ENCODE assay signal across 8 cellular contexts in the genomic region with DNA sequence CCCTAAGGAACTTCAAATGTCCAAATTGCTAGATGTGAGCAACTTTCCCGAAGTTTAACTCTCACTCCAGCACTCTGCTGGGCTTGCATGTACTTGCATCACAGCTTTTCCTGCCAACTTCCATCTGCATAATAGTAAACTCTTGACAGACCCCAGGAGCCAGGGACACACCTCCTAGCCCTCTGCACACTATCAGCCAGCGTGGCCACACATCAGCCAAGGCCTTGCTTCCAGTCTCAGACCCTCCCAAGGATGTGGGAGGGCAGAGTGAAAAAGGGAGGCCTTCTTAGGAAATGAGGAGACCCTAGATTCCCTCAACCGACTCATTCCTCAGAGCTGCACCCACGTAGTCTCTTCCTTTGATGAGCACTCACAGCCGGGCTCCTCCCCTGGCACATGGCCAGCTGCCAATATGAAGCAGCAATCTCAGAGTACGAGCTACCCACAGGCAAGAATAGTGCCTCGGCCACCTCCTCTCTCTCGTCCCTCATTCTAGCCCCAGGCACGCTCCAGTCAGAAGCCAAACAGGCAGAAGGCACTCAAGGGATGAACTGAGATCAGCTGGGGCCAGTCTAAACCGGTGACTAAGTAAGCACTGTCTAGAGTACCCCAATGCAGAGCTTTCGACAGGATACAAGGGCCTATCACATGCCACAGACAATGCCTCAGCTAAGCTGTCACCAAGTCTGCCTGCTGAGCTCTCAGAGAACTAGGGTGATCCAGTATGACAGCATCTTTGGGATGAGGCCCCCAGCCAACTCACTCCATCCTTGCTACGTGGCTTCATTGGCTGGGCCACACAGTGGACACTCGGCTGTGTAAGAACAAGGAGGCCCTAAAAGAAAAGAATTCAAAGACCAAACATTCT. TPM values are rescaled to one million over a fixed set of nuclear protein-coding genes. Genes with fewer than 3 reads are reported as not detected.
A peak's percentile ranks its signal among the peaks of the same experiment; 100 is the strongest.
DNase-seq lines count a peak whose midpoint lies in the region; ATAC-seq and TF ChIP-seq lines count a peak whose summit lies in the region.

No MANE protein-coding gene starts in this region.

- H3K27me3 ChIP-seq in thoracic aorta (replicated peaks; ENCODE audit: insufficient read depth): no peaks in the 10 kb centered on the region

- H3K27me3 Mint-ChIP-seq in dendritic cell treated with granulocyte-macrophage colony-stimulating factor and Interleukin-4, amounts not matched to agents 40 ng/mL and 50 ng/mL, for 4 days: peaks cover 50% of the 10 kb centered on the region

- peak overlapping the region in 1 of 2 donors; percentile 31 for H3K27ac ChIP-seq in thoracic aorta

- no peak overlapping the region for H3K27ac Mint-ChIP-seq in dendritic cell treated with granulocyte-macrophage colony-stimulating factor and Interleukin-4, amounts not matched to agents 40 ng/mL and 50 ng/mL, for 4 days

- peaks cover 36% of the 10 kb centered on the region for H3K4me1 ChIP-seq in mucosa of descending colon (ENCODE audit: low read depth)
- H3K4me1 ChIP-seq in thoracic aorta (ENCODE audit: control insufficient read depth in 1 of 2, low read depth in 2 of 2): peaks cover 30 to 70% of the 10 kb centered on the region in 2 donors

- H3K4me3 ChIP-seq in mucosa of descending colon: no peak overlapping the region
- H3K4me3 ChIP-seq in thoracic aorta: peak overlapping the region; percentile 92

- H3K4me3 Mint-ChIP-seq in dendritic cell treated with granulocyte-macrophage colony-stimulating factor and Interleukin-4, amounts not matched to agents 40 ng/mL and 50 ng/mL, for 4 days: peak overlapping the region; percentile 4

- H3K36me3 Mint-ChIP-seq in dendritic cell treated with granulocyte-macrophage colony-stimulating factor and Interleukin-4, amounts not matched to agents 40 ng/mL and 50 ng/mL, for 4 days (ENCODE audit: low read depth): no peaks in the 10 kb centered on the region

- peak; percentile 22 for DNase-seq in activated gamma-delta T cell treated with Interleukin-2 at 50 U/mL for 16 hours
- no peak for DNase-seq in activated gamma-delta T cell (lab: John Stamatoyannopoulos, UW)
- peak; percentile 79 to 89 (median 86) for DNase-seq in mucosa of descending colon
- peak; percentile 36 for DNase-seq in thoracic aorta (ENCODE audit: low spot score)

- H3K9me3 ChIP-seq in mucosa of descending colon (no peaks in the 10 kb centered on the region), thoracic aorta (no peaks in the 10 kb centered on the region)

- intact Hi-C loops in dendritic cell treated with granulocyte-macrophage colony-stimulating factor and Interleukin-4, amounts not matched to agents 40 ng/mL and 50 ng/mL, for 4 days (cut with micrococcal nuclease): no loop called here
- intact Hi-C loops in mucosa of descending colon (cut with DNase I, micrococcal nuclease): no loop called here

- H3K36me3 ChIP-seq in mucosa of descending colon (ENCODE audit: low read depth): no peaks in the 10 kb centered on the region
- no peaks in the 10 kb centered on the region for H3K36me3 ChIP-seq in thoracic aorta

- no peaks in the 10 kb centered on the region for H3K9me3 Mint-ChIP-seq in dendritic cell treated with granulocyte-macrophage colony-stimulating factor and Interleukin-4, amounts not matched to agents 40 ng/mL and 50 ng/mL, for 4 days

- TF ChIP-seq CTCF in mucosa of descending colon (IDR thresholded peaks at IDR 0.05) (no peak), thoracic aorta (IDR thresholded peaks at IDR 0.05) (no peak)

- H3K4me1 Mint-ChIP-seq in dendritic cell treated with granulocyte-macrophage colony-stimulating factor and Interleukin-4, amounts not matched to agents 40 ng/mL and 50 ng/mL, for 4 days (ENCODE audit: low read depth): peaks cover 42% of the 10 kb centered on the region

- ATAC-seq in SK-N-SH treated with all-trans-retinoic acid at 6 μM for 48 hours: peak; percentile 11
- ATAC-seq in mucosa of descending colon: peak; percentile 22
- ATAC-seq in thoracic aorta (ENCODE audit: insufficient number of reproducible peaks, low FRiP score, low read depth): no peak
- no peak for ATAC-seq in HG03175 (IDR thresholded peaks at IDR 0.05; ENCODE audit: unreplicated experiment)
- ATAC-seq in HG03521 (IDR thresholded peaks at IDR 0.05; ENCODE audit: unreplicated experiment): no peak

TF ChIP-seq in SK-N-SH treated with all-trans-retinoic acid at 6 μM for 48 hours, 23 proteins besides CTCF, POLR2A, EP300 and RAD21:
- no peak for TF ChIP-seq SNAI2 (CRISPR knock-in tag; IDR thresholded peaks at IDR 0.05)
- TF ChIP-seq, protein P1, sequence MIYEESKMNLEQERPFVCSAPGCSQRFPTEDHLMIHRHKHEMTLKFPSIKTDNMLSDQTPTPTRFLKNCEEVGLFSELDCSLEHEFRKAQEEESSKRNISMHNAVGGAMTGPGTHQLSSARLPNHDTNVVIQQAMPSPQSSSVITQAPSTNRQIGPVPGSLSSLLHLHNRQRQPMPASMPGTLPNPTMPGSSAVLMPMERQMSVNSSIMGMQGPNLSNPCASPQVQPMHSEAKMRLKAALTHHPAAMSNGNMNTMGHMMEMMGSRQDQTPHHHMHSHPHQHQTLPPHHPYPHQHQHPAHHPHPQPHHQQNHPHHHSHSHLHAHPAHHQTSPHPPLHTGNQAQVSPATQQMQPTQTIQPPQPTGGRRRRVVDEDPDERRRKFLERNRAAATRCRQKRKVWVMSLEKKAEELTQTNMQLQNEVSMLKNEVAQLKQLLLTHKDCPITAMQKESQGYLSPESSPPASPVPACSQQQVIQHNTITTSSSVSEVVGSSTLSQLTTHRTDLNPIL (CRISPR knock-in tag; IDR thresholded peaks at IDR 0.05; ENCODE audit: low read depth): no peak
- TF ChIP-seq GLIS3 (CRISPR knock-in tag; IDR thresholded peaks at IDR 0.05): no peak
- no peak for TF ChIP-seq CSDC2 (CRISPR knock-in tag; IDR thresholded peaks at IDR 0.05)
- no peak for TF ChIP-seq ESRRG (CRISPR knock-in tag; IDR thresholded peaks at IDR 0.05)

RNA-seq across cellular contexts. Expression of gene P4HA2, which starts 2.3 kb away (rescaled TPM):
- total RNA-seq in mucosa of descending colon (10 to 100 TPM; 47.0 to 65.0 (median 56.1) TPM), thoracic aorta (10 to 100 TPM; 31.3 to 47.7 TPM)

RNA-seq across cellular contexts. Expression of gene PDLIM4, which starts 32.1 kb away (rescaled TPM):
- total RNA-seq in mucosa of descending colon (10 to 100 TPM in 1 of 3 donors, 1 to 10 TPM in 2; 5.1 to 59.0 (median 5.6) TPM), thoracic aorta (10 to 100 TPM; 50.6 to 81.0 TPM)

Comparison
In these comparisons a context has a peak if more than half of its experiments do, and no peak if none do; other contexts are left out.
1. ATAC-seq: peak in SK-N-SH treated with all-trans-retinoic acid at 6 μM for 48 hours (single experiment) and mucosa of descending colon (single experiment); none in thoracic aorta (single experiment), HG03175 (single experiment) and HG03521 (single experiment).